In genomic region chr14:32567543-32568384, GRCh38 we compare ENCODE assay signal across 15 cellular contexts.
DNase-seq lines count a peak whose midpoint lies in the region; ATAC-seq, FAIRE-seq and TF ChIP-seq lines count a peak whose summit lies in the region.
"Had no signal": no experiment of that assay in that cellular context is flagged by ENCODE, and none has a peak within 500 bp of the region (broad histone marks: within the 10 kb centered on the region; RNA-seq: fewer than 3 reads in every experiment).

No MANE protein-coding gene starts in this region.

- TF ChIP-seq CTCF in astrocyte (IDR thresholded peaks at IDR 0.05; ENCODE audit: insufficient read depth, low read depth, low read length): no peak
- no peak for TF ChIP-seq CTCF in foreskin keratinocyte (conservative IDR thresholded peaks at IDR 0.05)
- TF ChIP-seq CTCF in osteoblast (IDR thresholded peaks at IDR 0.05; ENCODE audit: extremely low read depth, low read depth, low read length): no peak

- peaks cover 20% of the 10 kb centered on the region for H3K4me1 Mint-ChIP-seq in astrocyte (ENCODE audit: low read depth, unreplicated experiment)
- peaks cover 16% of the 10 kb centered on the region for H3K4me1 Mint-ChIP-seq in activated CD4-positive, alpha-beta T cell treated with anti-CD3 and anti-CD28 coated beads, Interleukin-2, amount 10 ng/mL, durations not matched to agents 24 days and 14 days

- intact Hi-C loops in activated CD4-positive, alpha-beta T cell treated with anti-CD3 and anti-CD28 coated beads, Interleukin-2, amount 10 ng/mL, durations not matched to agents 24 days and 14 days (cut with micrococcal nuclease): no loop called here

- H3K9me3 ChIP-seq in astrocyte (ENCODE audit: insufficient read depth, low read depth, low read length) (no peaks in the 10 kb centered on the region), osteoblast (ENCODE audit: low read depth, low read length) (no peaks in the 10 kb centered on the region)
- H3K9me3 ChIP-seq: SJSA1 had no signal

- H3K4me3 Mint-ChIP-seq in astrocyte (ENCODE audit: unreplicated experiment): no peak overlapping the region
- no peak overlapping the region for H3K4me3 Mint-ChIP-seq in activated CD4-positive, alpha-beta T cell treated with anti-CD3 and anti-CD28 coated beads, Interleukin-2, amount 10 ng/mL, durations not matched to agents 24 days and 14 days
- H3K4me3 Mint-ChIP-seq: activated CD4-positive, alpha-beta memory T cell treated with anti-CD3 and anti-CD28 coated beads, Interleukin-2, amount 10 ng/mL, durations not matched to agents 7 days and 5 days; naive thymus-derived CD8-positive, alpha-beta T cell had no signal

- no peak overlapping the region for H3K9ac ChIP-seq in astrocyte (ENCODE audit: low read length)

- no peaks in the 10 kb centered on the region for H4K20me1 ChIP-seq in astrocyte (ENCODE audit: insufficient read depth, low read length)
- H4K20me1 ChIP-seq in osteoblast (ENCODE audit: insufficient read depth, low read length): no peaks in the 10 kb centered on the region

- H3K27me3 Mint-ChIP-seq in astrocyte (ENCODE audit: low read depth, unreplicated experiment): no peaks in the 10 kb centered on the region
- H3K27me3 Mint-ChIP-seq in activated CD4-positive, alpha-beta T cell treated with anti-CD3 and anti-CD28 coated beads, Interleukin-2, amount 10 ng/mL, durations not matched to agents 24 days and 14 days: peaks cover 12% of the 10 kb centered on the region

- H3K79me2 ChIP-seq in astrocyte (ENCODE audit: insufficient read depth, low read length) (no peaks in the 10 kb centered on the region), osteoblast (ENCODE audit: insufficient read depth, low read length) (no peaks in the 10 kb centered on the region)

- H3K4me2 ChIP-seq in astrocyte (ENCODE audit: low read length) (peak overlapping the region; percentile 58), osteoblast (ENCODE audit: insufficient read depth, low read length) (no peak overlapping the region)

- ATAC-seq in foreskin keratinocyte (no peak), GM18909 (IDR thresholded peaks at IDR 0.05; ENCODE audit: poor library complexity, unreplicated experiment) (no peak)
- ATAC-seq: left colon; naive thymus-derived CD8-positive, alpha-beta T cell had no signal

- peaks cover 6% of the 10 kb centered on the region for H3K4me1 ChIP-seq in astrocyte (ENCODE audit: insufficient read depth, low read length)
- peaks cover 8% of the 10 kb centered on the region for H3K4me1 ChIP-seq in foreskin keratinocyte
- H3K4me1 ChIP-seq in osteoblast (ENCODE audit: insufficient read depth, low read length): peaks cover 4% of the 10 kb centered on the region
- H3K4me1 ChIP-seq: SJSA1 had no signal

- H3K27me3 ChIP-seq in astrocyte (ENCODE audit: insufficient read depth, low read length) (no peaks in the 10 kb centered on the region), foreskin keratinocyte (no peaks in the 10 kb centered on the region), osteoblast (ENCODE audit: insufficient read depth, low read length) (no peaks in the 10 kb centered on the region)
- H3K27me3 ChIP-seq: SJSA1 had no signal

- H3K36me3 ChIP-seq in astrocyte (ENCODE audit: insufficient read depth, low read length) (no peaks in the 10 kb centered on the region), osteoblast (ENCODE audit: insufficient read depth, low read length) (no peaks in the 10 kb centered on the region)
- H3K36me3 ChIP-seq: SJSA1 had no signal

- H3K27ac ChIP-seq in astrocyte (ENCODE audit: low read depth, low read length): no peak overlapping the region
- no peak overlapping the region for H3K27ac ChIP-seq in foreskin keratinocyte
- no peak overlapping the region for H3K27ac ChIP-seq in osteoblast (ENCODE audit: low read depth, low read length)
- H3K27ac ChIP-seq: SJSA1 had no signal

- H2AFZ ChIP-seq in astrocyte (ENCODE audit: low read depth, low read length) (no peak overlapping the region), osteoblast (ENCODE audit: low read length) (no peak overlapping the region)

- H3K27ac Mint-ChIP-seq in astrocyte (ENCODE audit: unreplicated experiment): peak overlapping the region; percentile 70
- no peak overlapping the region for H3K27ac Mint-ChIP-seq in activated CD4-positive, alpha-beta T cell treated with anti-CD3 and anti-CD28 coated beads, Interleukin-2, amount 10 ng/mL, durations not matched to agents 24 days and 14 days
- H3K27ac Mint-ChIP-seq: activated CD4-positive, alpha-beta memory T cell treated with anti-CD3 and anti-CD28 coated beads, Interleukin-2, amount 10 ng/mL, durations not matched to agents 7 days and 5 days; activated T-helper 2 cell treated with anti-CD3 and anti-CD28 coated beads, Interferon-gamma antibody, Interleukin-2, Interleukin-4, amounts not matched to agents 10 μg/mL and 5 μg/mL and 100 μg/mL, durations not matched to agents 14 hours and 24 hours and 36 hours had no signal

- no peaks in the 10 kb centered on the region for H3K36me3 Mint-ChIP-seq in astrocyte (ENCODE audit: low read depth, unreplicated experiment)
- H3K36me3 Mint-ChIP-seq in activated CD4-positive, alpha-beta T cell treated with anti-CD3 and anti-CD28 coated beads, Interleukin-2, amount 10 ng/mL, durations not matched to agents 24 days and 14 days (ENCODE audit: low read depth): no peaks in the 10 kb centered on the region
- H3K36me3 Mint-ChIP-seq: naive thymus-derived CD8-positive, alpha-beta T cell had no signal

- H3K4me3 ChIP-seq in astrocyte (ENCODE audit: insufficient read depth, low read depth, low read length) (no peak overlapping the region), osteoblast (ENCODE audit: insufficient read depth, low read length) (no peak overlapping the region)
- H3K4me3 ChIP-seq: SJSA1 had no signal

- no peaks in the 10 kb centered on the region for H3K9me3 Mint-ChIP-seq in astrocyte (ENCODE audit: unreplicated experiment)
- H3K9me3 Mint-ChIP-seq in activated CD4-positive, alpha-beta T cell treated with anti-CD3 and anti-CD28 coated beads, Interleukin-2, amount 10 ng/mL, durations not matched to agents 24 days and 14 days: no peaks in the 10 kb centered on the region
- H3K9me3 Mint-ChIP-seq: activated CD4-positive, alpha-beta memory T cell treated with anti-CD3 and anti-CD28 coated beads, Interleukin-2, amount 10 ng/mL, durations not matched to agents 7 days and 5 days; activated T-helper 2 cell treated with anti-CD3 and anti-CD28 coated beads, Interferon-gamma antibody, Interleukin-2, Interleukin-4, amounts not matched to agents 10 μg/mL and 5 μg/mL and 100 μg/mL, durations not matched to agents 14 hours and 24 hours and 36 hours; naive thymus-derived CD8-positive, alpha-beta T cell had no signal

- peak; percentile 70 for DNase-seq in EH (ENCODE audit: low read depth)
- DNase-seq in astrocyte (ENCODE audit: low read depth): peak; percentile 71
- peak; percentile 6 to 15 for DNase-seq in foreskin keratinocyte
- DNase-seq in non-pigmented ciliary epithelial cell (ENCODE audit: low read depth): peak; percentile 20
- DNase-seq in stimulated activated CD4-positive, alpha-beta T cell treated with anti-CD3 and anti-CD28 coated beads, Interleukin-15, amount 100 ng/mL, for 24 hours: no peak
- DNase-seq in activated CD4-positive, alpha-beta T cell treated with anti-CD3 and anti-CD28 coated beads, Interleukin-2, amount 10 ng/mL, durations not matched to agents 24 days and 14 days: no peak
- DNase-seq in osteoblast (ENCODE audit: insufficient read length, low spot score, missing footprints): no peak
- DNase-seq: activated CD4-positive, alpha-beta memory T cell treated with anti-CD3 and anti-CD28 coated beads, Interleukin-2, amount 10 ng/mL, durations not matched to agents 7 days and 5 days; left colon; naive thymus-derived CD8-positive, alpha-beta T cell; NCI-H226; stimulated activated naive CD4-positive, alpha-beta T cell had no signal

- no peak for FAIRE-seq in astrocyte (lab: Jason Lieb, UNC)

Comparison
In these comparisons a context has a peak if more than half of its experiments do, and no peak if none do; other contexts are left out.
1. DNase-seq: peak in EH (single experiment), astrocyte (single experiment), foreskin keratinocyte (2 of 2) and non-pigmented ciliary epithelial cell (single experiment); none in stimulated activated CD4-positive, alpha-beta T cell treated with anti-CD3 and anti-CD28 coated beads, Interleukin-15, amount 100 ng/mL, for 24 hours (single experiment), activated CD4-positive, alpha-beta T cell treated with anti-CD3 and anti-CD28 coated beads, Interleukin-2, amount 10 ng/mL, durations not matched to agents 24 days and 14 days (single experiment) and osteoblast (single experiment).